ENCODE assay signal across 1 cellular context in the genomic region with DNA sequence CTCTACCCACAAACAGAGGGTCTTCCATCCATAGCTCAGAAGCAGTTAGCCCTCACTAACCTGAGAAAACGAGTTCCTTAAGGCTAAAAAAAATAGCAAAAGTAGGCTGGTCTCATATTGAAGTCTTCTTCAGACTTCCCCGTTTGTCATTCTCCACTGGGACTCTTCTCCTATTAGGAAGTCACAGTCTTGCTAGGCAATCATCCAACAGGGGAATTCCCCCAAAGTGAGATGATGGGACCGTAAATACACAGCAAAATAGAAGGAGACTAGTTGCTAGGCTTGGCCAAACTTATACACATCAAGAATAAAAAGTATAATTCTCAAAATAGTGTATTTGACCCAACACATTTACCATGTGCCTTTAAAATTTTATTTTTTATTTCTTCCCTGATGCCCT.
TF ChIP-seq lines count a peak whose summit lies in the region.

No MANE protein-coding gene starts in this region.

TF ChIP-seq in IMR-90, 13 proteins besides CTCF, POLR2A, EP300 and RAD21:
- TF ChIP-seq FOS (IDR thresholded peaks at IDR 0.05; ENCODE audit: low read depth, low read length) (no peak), MXI1 (IDR thresholded peaks at IDR 0.05; ENCODE audit: borderline replicate concordance, low read depth, low read length) (no peak), CEBPB (IDR thresholded peaks at IDR 0.05; ENCODE audit: low read depth, low read length) (no peak), RFX5 (IDR thresholded peaks at IDR 0.05; ENCODE audit: low read depth, low read length) (no peak), SMC3 (IDR thresholded peaks at IDR 0.05; ENCODE audit: low read depth, low read length) (no peak), NFE2L2 (IDR thresholded peaks at IDR 0.05; ENCODE audit: low read depth, low read length) (no peak), MAZ (IDR thresholded peaks at IDR 0.05; ENCODE audit: borderline replicate concordance, low read depth, low read length) (no peak), BHLHE40 (IDR thresholded peaks at IDR 0.05; ENCODE audit: low read depth, low read length) (no peak), CHD1 (IDR thresholded peaks at IDR 0.05; ENCODE audit: low read depth, low read length) (no peak), RCOR1 (IDR thresholded peaks at IDR 0.05; ENCODE audit: insufficient replicate concordance, low read length) (no peak)
- TF ChIP-seq, protein P1, sequence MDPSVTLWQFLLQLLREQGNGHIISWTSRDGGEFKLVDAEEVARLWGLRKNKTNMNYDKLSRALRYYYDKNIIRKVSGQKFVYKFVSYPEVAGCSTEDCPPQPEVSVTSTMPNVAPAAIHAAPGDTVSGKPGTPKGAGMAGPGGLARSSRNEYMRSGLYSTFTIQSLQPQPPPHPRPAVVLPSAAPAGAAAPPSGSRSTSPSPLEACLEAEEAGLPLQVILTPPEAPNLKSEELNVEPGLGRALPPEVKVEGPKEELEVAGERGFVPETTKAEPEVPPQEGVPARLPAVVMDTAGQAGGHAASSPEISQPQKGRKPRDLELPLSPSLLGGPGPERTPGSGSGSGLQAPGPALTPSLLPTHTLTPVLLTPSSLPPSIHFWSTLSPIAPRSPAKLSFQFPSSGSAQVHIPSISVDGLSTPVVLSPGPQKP (IDR thresholded peaks at IDR 0.05; ENCODE audit: borderline replicate concordance, low read depth, low read length): no peak
- TF ChIP-seq, protein P2, sequence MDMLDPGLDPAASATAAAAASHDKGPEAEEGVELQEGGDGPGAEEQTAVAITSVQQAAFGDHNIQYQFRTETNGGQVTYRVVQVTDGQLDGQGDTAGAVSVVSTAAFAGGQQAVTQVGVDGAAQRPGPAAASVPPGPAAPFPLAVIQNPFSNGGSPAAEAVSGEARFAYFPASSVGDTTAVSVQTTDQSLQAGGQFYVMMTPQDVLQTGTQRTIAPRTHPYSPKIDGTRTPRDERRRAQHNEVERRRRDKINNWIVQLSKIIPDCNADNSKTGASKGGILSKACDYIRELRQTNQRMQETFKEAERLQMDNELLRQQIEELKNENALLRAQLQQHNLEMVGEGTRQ (IDR thresholded peaks at IDR 0.05; ENCODE audit: low read depth, low read length): no peak
